ENCODE assay signal across 9 cellular contexts in the genomic region with DNA sequence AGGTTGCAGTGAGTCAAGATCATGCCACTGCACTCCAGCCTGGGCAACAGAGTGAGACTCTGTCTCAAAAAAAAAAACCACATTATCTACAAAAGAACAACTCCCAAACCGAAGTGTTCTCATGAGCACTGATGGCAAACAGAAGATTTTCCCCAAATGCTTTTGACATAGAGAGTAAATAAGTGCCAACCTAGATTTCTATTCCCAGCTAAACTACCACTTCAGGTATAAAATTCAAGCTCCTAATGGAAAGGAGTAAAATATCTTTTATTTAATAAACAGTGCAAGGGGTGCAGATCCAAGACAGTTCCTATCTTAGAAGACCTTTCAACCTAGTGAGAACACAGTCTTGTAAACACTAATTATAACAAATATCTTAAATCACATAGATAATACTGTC.
"Had no signal": no experiment of that assay in that cellular context is flagged by ENCODE, and none has a peak within 500 bp of the region (broad histone marks: within the 10 kb centered on the region; RNA-seq: fewer than 3 reads in every experiment).

No MANE protein-coding gene starts in this region.

- DNase-seq: H7, IMR-90, Karpas-422, KBM-7 had no signal

- H3K9ac ChIP-seq: KMS-11 had no signal

- H3K4me2 ChIP-seq: GM23338, KMS-11 had no signal

- H3K27ac ChIP-seq: HL-60, KMS-11 had no signal

- H3K4me3 ChIP-seq: GM23338, HAP-1 had no signal

- ATAC-seq: GM23338, HCT116 had no signal

- H2AFZ ChIP-seq: GM23338 had no signal

- H3K36me3 ChIP-seq: HAP-1 had no signal
